ENCODE assay signal across 5 cellular contexts in the genomic region with DNA sequence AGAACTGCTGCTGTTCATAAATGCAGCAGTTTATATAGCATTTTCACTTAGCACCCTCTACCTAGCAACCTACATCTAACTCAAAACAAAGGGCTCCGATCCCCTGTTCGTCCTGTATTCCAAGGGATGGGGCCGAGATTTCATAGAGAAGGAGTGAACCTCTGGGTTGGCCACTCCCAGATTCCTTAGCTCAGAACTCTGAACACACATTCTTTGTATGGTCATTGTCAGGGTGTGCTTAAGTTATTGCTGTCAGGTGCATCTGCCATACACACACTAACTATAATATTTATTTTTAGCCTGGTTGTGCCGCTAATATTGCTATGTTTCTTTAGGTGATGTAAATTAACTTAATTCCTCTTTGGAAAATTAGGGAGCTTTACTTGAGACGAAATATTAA. TPM values are rescaled to one million over a fixed set of nuclear protein-coding genes. Genes with fewer than 3 reads are reported as not detected.
"Had no signal": no experiment of that assay in that cellular context is flagged by ENCODE, and none has a peak within 500 bp of the region (broad histone marks: within the 10 kb centered on the region; RNA-seq: fewer than 3 reads in every experiment).

No MANE protein-coding gene starts in this region.

- H3K4me3 Mint-ChIP-seq: H9 had no signal

- H3K9ac ChIP-seq: GM23248 had no signal

- H3K4me3 ChIP-seq: GM23248, K562 had no signal

- DNase-seq: H9, HCEC 1CT, IMR-90 had no signal

- H3K27ac ChIP-seq: GM23248 had no signal

- H3K27ac Mint-ChIP-seq: H9 had no signal

- H2AFZ ChIP-seq: GM23248 had no signal

RNA-seq across cellular contexts. Expression of gene AADAT, which starts 47.7 kb away (rescaled TPM):
- total RNA-seq: K562 had no signal
